ENCODE assay signal across 22 cellular contexts in the genomic region with DNA sequence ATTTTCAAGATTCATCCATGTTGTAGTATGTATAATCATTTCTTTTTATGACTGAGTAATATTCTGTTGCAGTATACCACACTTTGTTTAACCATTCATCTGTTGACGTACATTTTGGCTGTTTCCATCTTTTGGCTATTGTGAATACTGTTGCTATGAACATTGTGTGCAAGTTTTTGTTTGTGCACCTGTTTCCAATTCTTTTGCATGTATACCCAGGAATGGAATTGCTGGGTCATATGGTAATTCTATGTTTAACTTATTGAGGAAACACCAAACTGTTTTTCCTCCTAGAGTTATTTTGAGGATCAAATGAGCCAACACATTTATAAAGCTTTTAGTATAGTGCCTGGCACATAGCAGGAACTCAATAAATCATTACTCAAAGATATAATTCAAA.
"Had no signal": no experiment of that assay in that cellular context is flagged by ENCODE, and none has a peak within 500 bp of the region (broad histone marks: within the 10 kb centered on the region; RNA-seq: fewer than 3 reads in every experiment).

No MANE protein-coding gene starts in this region.

- H3K27ac Mint-ChIP-seq: mesothelial cell of epicardium; naive thymus-derived CD4-positive, alpha-beta T cell had no signal

- H3K4me1 Mint-ChIP-seq: naive thymus-derived CD4-positive, alpha-beta T cell had no signal

- H3K4me3 Mint-ChIP-seq: mesothelial cell of epicardium; naive thymus-derived CD4-positive, alpha-beta T cell had no signal

- ATAC-seq: gastrocnemius medialis; heart right ventricle; left cardiac atrium; left lung; left ventricle myocardium superior; lower lobe of right lung; mucosa of descending colon; naive thymus-derived CD4-positive, alpha-beta T cell had no signal

- H3K36me3 Mint-ChIP-seq: mesothelial cell of epicardium; naive thymus-derived CD4-positive, alpha-beta T cell had no signal

- FAIRE-seq: colon, endothelial cell of umbilical vein, islet of Langerhans, keratinocyte had no signal

- DNase-seq: dermis blood vessel endothelial cell; dorsolateral prefrontal cortex; effector CD4-positive, alpha-beta T cell; effector memory CD4-positive, alpha-beta T cell; foreskin melanocyte; gastrocnemius medialis; glutamatergic neuron; head of caudate nucleus; heart right ventricle; hippocampal formation; left cardiac atrium; left lung; left ventricle myocardium superior; lower lobe of right lung; mesenchymal stem cell; mucosa of descending colon; naive thymus-derived CD4-positive, alpha-beta T cell had no signal
